1 cellular context compared by ENCODE assay signal in genomic region chr4:69095301-69095731, GRCh38.
TF ChIP-seq lines count a peak whose summit lies in the region.

No MANE protein-coding gene starts in this region.

TF ChIP-seq in HepG2, 621 proteins besides CTCF, POLR2A, EP300 and RAD21 (continued from another document and continues in another):
- TF ChIP-seq E2F2 (CRISPR knock-in tag; IDR thresholded peaks at IDR 0.05; ENCODE audit: borderline replicate concordance) (no peak), ZNF766 (CRISPR knock-in tag; IDR thresholded peaks at IDR 0.05; ENCODE audit: borderline replicate concordance) (no peak), ARID5B (CRISPR knock-in tag; IDR thresholded peaks at IDR 0.05) (peak; percentile 95), TFDP1 (CRISPR knock-in tag; IDR thresholded peaks at IDR 0.05; ENCODE audit: borderline replicate concordance) (no peak), EZH2 (conservative IDR thresholded peaks at IDR 0.05; ENCODE audit: low read depth, low read length) (no peak), MYNN (CRISPR knock-in tag; IDR thresholded peaks at IDR 0.05; ENCODE audit: low read depth) (no peak), PBX2 (CRISPR knock-in tag; IDR thresholded peaks at IDR 0.05) (no peak), ZNF253 (CRISPR knock-in tag; IDR thresholded peaks at IDR 0.05; ENCODE audit: borderline replicate concordance) (no peak), MED8 (CRISPR knock-in tag; IDR thresholded peaks at IDR 0.05; ENCODE audit: insufficient replicate concordance) (no peak), SIX1 (CRISPR knock-in tag; IDR thresholded peaks at IDR 0.05; ENCODE audit: borderline replicate concordance) (peak; percentile 68; the same call in 1 of the 2 replicates), ZNF430 (CRISPR knock-in tag; IDR thresholded peaks at IDR 0.05) (no peak), ZNF790 (CRISPR knock-in tag; IDR thresholded peaks at IDR 0.05; ENCODE audit: borderline replicate concordance) (no peak), IRF9 (CRISPR knock-in tag; IDR thresholded peaks at IDR 0.05; ENCODE audit: borderline replicate concordance) (no peak), ZNF30 (CRISPR knock-in tag; IDR thresholded peaks at IDR 0.05) (no peak), NR2F2 (IDR thresholded peaks at IDR 0.05; ENCODE audit: borderline replicate concordance, low read depth) (0 out of 2 replicates have a peak, but pooled peaks have one; percentile 35), ZNF280D (CRISPR knock-in tag; IDR thresholded peaks at IDR 0.05) (no peak), ZBTB14 (CRISPR knock-in tag; IDR thresholded peaks at IDR 0.05) (no peak), GABPB1 (CRISPR knock-in tag; IDR thresholded peaks at IDR 0.05) (no peak), ZNF704 (CRISPR knock-in tag; IDR thresholded peaks at IDR 0.05; ENCODE audit: borderline replicate concordance) (no peak), SP5 (CRISPR knock-in tag; IDR thresholded peaks at IDR 0.05; ENCODE audit: borderline replicate concordance, low read depth) (no peak), GABPA (IDR thresholded peaks at IDR 0.05; ENCODE audit: low read depth, low read length) (no peak), GABPA (CRISPR knock-in tag; IDR thresholded peaks at IDR 0.05; ENCODE audit: low read depth) (peak; percentile 19; the same call in 1 of the 2 replicates), ZNF710 (CRISPR knock-in tag; IDR thresholded peaks at IDR 0.05; ENCODE audit: borderline replicate concordance) (no peak), TFAP4 (IDR thresholded peaks at IDR 0.05; ENCODE audit: borderline replicate concordance, low read depth) (peak; percentile 96), ZNF180 (CRISPR knock-in tag; IDR thresholded peaks at IDR 0.05; ENCODE audit: borderline replicate concordance, low read depth) (no peak), SALL1 (CRISPR knock-in tag; IDR thresholded peaks at IDR 0.05) (peak; percentile 53; the same call in 1 of the 2 replicates), ZNF232 (CRISPR knock-in tag; IDR thresholded peaks at IDR 0.05; ENCODE audit: borderline replicate concordance) (no peak), ZBTB21 (CRISPR knock-in tag; IDR thresholded peaks at IDR 0.05) (no peak), RXRB (CRISPR knock-in tag; IDR thresholded peaks at IDR 0.05; ENCODE audit: borderline replicate concordance) (peak; percentile 67), RFX3 (CRISPR knock-in tag; IDR thresholded peaks at IDR 0.05) (no peak), FOXO1 (CRISPR knock-in tag; IDR thresholded peaks at IDR 0.05) (peak; percentile 24; the same call in 1 of the 2 replicates), TCF12 (IDR thresholded peaks at IDR 0.05) (no peak), TCF12 (CRISPR knock-in tag; IDR thresholded peaks at IDR 0.05) (no peak), ZNF577 (CRISPR knock-in tag; IDR thresholded peaks at IDR 0.05; ENCODE audit: borderline replicate concordance, low read depth) (no peak), HNF1A (IDR thresholded peaks at IDR 0.05; ENCODE audit: low read depth) (peak; percentile 79), HNF1A (CRISPR knock-in tag; IDR thresholded peaks at IDR 0.05; ENCODE audit: borderline replicate concordance) (peak; percentile 53; the same call in 1 of the 2 replicates), ARID2 (CRISPR knock-in tag; IDR thresholded peaks at IDR 0.05; ENCODE audit: borderline replicate concordance) (no peak)
